8 cellular contexts compared by ENCODE assay signal in genomic region chr1:202009326-202010031, GRCh38. TPM values are rescaled to one million over a fixed set of nuclear protein-coding genes. Genes with fewer than 3 reads are reported as not detected.
DNase-seq lines count a peak whose midpoint lies in the region; ATAC-seq, FAIRE-seq and TF ChIP-seq lines count a peak whose summit lies in the region.

No MANE protein-coding gene starts in this region.

- H3K9ac ChIP-seq in H1 (replicated peaks in 1 of 4; ENCODE audit: extremely low read depth in 1 of 4, low read depth in 3 of 4, low read length in 3 of 4), result peak overlapping the region in 2 of 4 experiments; percentile 66 to 70; a peak in 4 of 7 replicates

- TF ChIP-seq CTCF in GM10248 (IDR thresholded peaks at IDR 0.05; ENCODE audit: control extremely low read depth, extremely low read depth, low read depth, missing control alignments) (peak; percentile 91), H1 (IDR thresholded peaks at IDR 0.05; ENCODE audit: control extremely low read depth in 1 of 3, insufficient read depth in 1 of 3, low read depth in 1 of 3, low read length in 3 of 3) (peak in 2 of 3 experiments; percentile 73 to 82; a peak in 3 of 4 replicates)

- 22% methylated on average over 11 of the region's 11 CpGs; no CpG with 5 or more reads in 1 of the 2 experiments for WGBS in H1 (ENCODE audit: extremely low coverage in 1 of 2, insufficient coverage in 1 of 2, insufficient read length in 1 of 2, insufficient replicate concordance in 2 of 2, low coverage in 1 of 2, low lambda C conversion rate in 2 of 2, missing lambda C conversion rate in 1 of 2), 2 experiments

- peak; percentile 51 for ATAC-seq in HG03354 (IDR thresholded peaks at IDR 0.05; ENCODE audit: poor library complexity, severe bottlenecking, unreplicated experiment)
- peak; percentile 74 for ATAC-seq in memory B cell (ENCODE audit: low read depth)

- peaks cover 2 to 3% of the 10 kb centered on the region in 2 experiments for H4K20me1 ChIP-seq in H1 (replicated peaks in 1 of 2; ENCODE audit: control insufficient read depth in 1 of 2, insufficient read depth in 2 of 2, low read length in 2 of 2)

- H3K27ac Mint-ChIP-seq in activated CD4-positive, alpha-beta memory T cell treated with anti-CD3 and anti-CD28 coated beads for 36 hours, result no peak overlapping the region
- H3K27ac Mint-ChIP-seq in memory B cell, result no peak overlapping the region

- H3K4me1 Mint-ChIP-seq in activated CD4-positive, alpha-beta memory T cell treated with anti-CD3 and anti-CD28 coated beads for 36 hours (ENCODE audit: low read depth), result no peaks in the 10 kb centered on the region
- H3K4me1 Mint-ChIP-seq in memory B cell, result peaks cover 2% of the 10 kb centered on the region

- TF ChIP-seq EP300 in H1 (IDR thresholded peaks at IDR 0.05; ENCODE audit: borderline replicate concordance in 1 of 2, low read depth in 2 of 2, low read length in 2 of 2), result no peak

- peak; percentile 80 to 90 for TF ChIP-seq RAD21 in H1 (IDR thresholded peaks at IDR 0.05 in 1 of 2, conservative IDR thresholded peaks at IDR 0.05 in 1 of 2; ENCODE audit: low read depth in 2 of 2, low read length in 2 of 2)

- DNase-seq in GM10248 (ENCODE audit: extremely low spot score), result peak; percentile 80
- DNase-seq in NCI-H526 treated with DMSO at 0.1 percent for 48 hours (lab: John Stamatoyannopoulos, UW), result peak; percentile 86
- DNase-seq in activated CD4-positive, alpha-beta memory T cell treated with anti-CD3 and anti-CD28 coated beads for 36 hours, result peak; percentile 68
- peak; percentile 38 to 87 for DNase-seq in H1 (ENCODE audit: low read depth in 1 of 2, low spot score in 2 of 2)
- peak; percentile 55 to 70 for DNase-seq in memory B cell (ENCODE audit: low spot score in 2 of 2)
- DNase-seq in stimulated activated CD8-positive, alpha-beta memory T cell treated with anti-CD3 and anti-CD28 coated beads, Interleukin-15, amount 100 ng/mL, for 1 hour (ENCODE audit: low read depth), result peak; percentile 39
- DNase-seq in GF-D8 (lab: John Stamatoyannopoulos, UW), result no peak

- CTCF ChIA-PET in GM10248 (lab: Yijun Ruan, JAX) (interaction anchor here (0.8 to 9.0 kb wide), 20 partner anchors 8 to 269 kb away, joined by 3 to 78 read pairs (median 6); partner anchors contain the start of gene GPR37L1), H1 (lab: Charles Lee; ENCODE audit: partially characterized antibody) (interaction anchor here (0.6 to 27.9 kb wide), 26 partner anchors 9 to 146 kb away, joined by 3 to 1014 read pairs (median 5); partner anchors contain the start of gene GPR37L1)
- CTCF ChIA-PET in activated CD4-positive, alpha-beta memory T cell treated with anti-CD3 and anti-CD28 coated beads for 36 hours (lab: Charles Lee), result interaction anchor here (0.8 to 2.6 kb wide), 8 partner anchors 9 to 134 kb away, joined by 3 to 16 read pairs (median 6); no protein-coding TSS in a partner anchor

- no peak overlapping the region for H3K14ac ChIP-seq in H1 (ENCODE audit: insufficient read length)

- H3K27ac ChIP-seq in H1 (ENCODE audit: low read depth, low read length), result peak overlapping the region; percentile 78

- H2BK20ac ChIP-seq in H1 (ENCODE audit: low read length), result peak overlapping the region; percentile 73

- intact Hi-C loops in activated CD4-positive, alpha-beta memory T cell treated with anti-CD3 and anti-CD28 coated beads for 36 hours (cut with micrococcal nuclease), result loop anchor here (2.0 kb wide), 2 partner anchors 109 to 125 kb away; no protein-coding TSS in a partner anchor

- H4K8ac ChIP-seq in H1 (ENCODE audit: extremely low read depth, insufficient read depth, low read length), result no peak overlapping the region

- H3K27me3 ChIP-seq in H1 (replicated peaks in 1 of 4; ENCODE audit: control insufficient read depth in 3 of 4, extremely low read depth in 1 of 4, insufficient read depth in 3 of 4, low read length in 3 of 4), result no peaks in the 10 kb centered on the region

- no peaks in the 10 kb centered on the region for H3K9me3 ChIP-seq in H1 (ENCODE audit: insufficient read depth in 2 of 2, low read depth in 1 of 2, low read length in 1 of 2)

- H4K5ac ChIP-seq in H1 (ENCODE audit: insufficient read length, low read depth, low read length), result peak overlapping the region; percentile 67

- peaks cover 0 to 13% of the 10 kb centered on the region in 2 experiments; a peak in 1 of 4 replicates for H3K79me2 ChIP-seq in H1 (ENCODE audit: control insufficient read depth in 1 of 2, insufficient read depth in 2 of 2, low read length in 2 of 2)

- H3K4ac ChIP-seq in H1 (replicated peaks; ENCODE audit: insufficient read length, low read depth, low read length), result no peak overlapping the region

- no peak overlapping the region for H3K56ac ChIP-seq in H1 (replicated peaks; ENCODE audit: insufficient read length, low read depth, low read length)

- H2BK120ac ChIP-seq in H1 (replicated peaks; ENCODE audit: low read depth, low read length), result peak overlapping the region; percentile 81

- 0 out of 2 replicates have a peak overlapping the region, but pooled peaks have one; percentile 9 for H2AK5ac ChIP-seq in H1 (ENCODE audit: low read depth, low read length)

- peak overlapping the region; percentile 29 for H4K91ac ChIP-seq in H1 (replicated peaks; ENCODE audit: insufficient read length, low read length)

- peaks cover 9% of the 10 kb centered on the region for H3K23me2 ChIP-seq in H1 (ENCODE audit: low read depth, low read length)

- peak overlapping the region; percentile 76; the same call in 1 of the 2 replicates for H2BK15ac ChIP-seq in H1 (ENCODE audit: low read length)

- peaks cover 12 to 39% (median 31%) of the 10 kb centered on the region in 4 experiments for H3K4me1 ChIP-seq in H1 (replicated peaks in 1 of 4; ENCODE audit: control insufficient read depth in 3 of 4, insufficient read depth in 4 of 4, low read length in 3 of 4)

- peak overlapping the region; percentile 97 for H3K18ac ChIP-seq in H1 (ENCODE audit: extremely low read depth, low read length)

- no peaks in the 10 kb centered on the region for H3K27me3 Mint-ChIP-seq in activated CD4-positive, alpha-beta memory T cell treated with anti-CD3 and anti-CD28 coated beads for 36 hours
- H3K27me3 Mint-ChIP-seq in memory B cell, result no peaks in the 10 kb centered on the region

- H3K4me2 ChIP-seq in H1 (ENCODE audit: insufficient read depth in 1 of 2, low read depth in 2 of 2, low read length in 2 of 2), result peak overlapping the region; percentile 71 to 88

- peak overlapping the region; percentile 63; the same call in 1 of the 2 replicates for H2BK12ac ChIP-seq in H1 (ENCODE audit: low read depth, low read length)

- no peaks in the 10 kb centered on the region for H3K9me3 Mint-ChIP-seq in activated CD4-positive, alpha-beta memory T cell treated with anti-CD3 and anti-CD28 coated beads for 36 hours
- H3K9me3 Mint-ChIP-seq in memory B cell, result no peaks in the 10 kb centered on the region

- H2BK5ac ChIP-seq in H1 (ENCODE audit: low read depth, low read length), result peak overlapping the region; percentile 74; the same call in 1 of the 2 replicates

- H3K4me3 Mint-ChIP-seq in activated CD4-positive, alpha-beta memory T cell treated with anti-CD3 and anti-CD28 coated beads for 36 hours, result no peak overlapping the region
- no peak overlapping the region for H3K4me3 Mint-ChIP-seq in memory B cell

- H3K36me3 Mint-ChIP-seq in activated CD4-positive, alpha-beta memory T cell treated with anti-CD3 and anti-CD28 coated beads for 36 hours, result peaks cover 2% of the 10 kb centered on the region
- H3K36me3 Mint-ChIP-seq in memory B cell, result peaks cover 16% of the 10 kb centered on the region

- POLR2A ChIA-PET in GM10248 (lab: Yijun Ruan, JAX) (no interaction called here), H1 (lab: Charles Lee; ENCODE audit: partially characterized antibody) (interaction anchor here (0.6 to 7.5 kb wide), 32 partner anchors 8 to 154 kb away, joined by 3 to 98 read pairs (median 10); partner anchors contain the start of genes GPR37L1, LMOD1 and RNPEP)
- POLR2A ChIA-PET in activated CD4-positive, alpha-beta memory T cell treated with anti-CD3 and anti-CD28 coated beads for 36 hours (lab: Charles Lee), result no interaction called here

- H3K36me3 ChIP-seq in H1 (ENCODE audit: control insufficient read depth in 2 of 4, insufficient read depth in 4 of 4, low read length in 3 of 4), result peaks cover 9 to 34% (median 17%) of the 10 kb centered on the region in 4 experiments; a peak in 7 of 8 replicates

- peaks cover 5% of the 10 kb centered on the region for H3K79me1 ChIP-seq in H1 (ENCODE audit: low read depth, low read length)

- H3K23ac ChIP-seq in H1 (ENCODE audit: insufficient read length), result no peak overlapping the region

- H3K4me3 ChIP-seq in H1 (ENCODE audit: extremely low read depth in 1 of 4, insufficient read depth in 2 of 4, low read depth in 3 of 4, low read length in 4 of 4), result peak overlapping the region in 3 of 4 experiments; percentile 17 to 72 (median 30); a peak in 6 of 8 replicates

- H2AFZ ChIP-seq in H1 (ENCODE audit: low read length), result no peak overlapping the region

- no peak for TF ChIP-seq POLR2A in H1 (IDR thresholded peaks at IDR 0.05; ENCODE audit: control extremely low read depth in 1 of 2, low read depth in 2 of 2, low read length in 2 of 2)

- FAIRE-seq in H1 (lab: Jason Lieb, UNC), result peak; percentile 50

RNA-seq across cellular contexts. Expression of gene ELF3, which starts 0.9 kb away (rescaled TPM):
- under 1 TPM; 0.12 to 0.46 TPM for total RNA-seq in activated CD4-positive, alpha-beta memory T cell treated with anti-CD3 and anti-CD28 coated beads for 36 hours
- total RNA-seq in H1 (2021; fragmentation: NEBNext Ultra II Directional; extraction: Animal tissue kit (Norgen Biotek cat#: 25700)), result 15.6 and 17.3 TPM in 2 replicates
- 25.0 and 32.0 TPM in 2 replicates for polyA plus RNA-seq in H1 (2011; rRNA removed)
- 28.5 TPM for polyA plus RNA-seq in H1 (2011; cell fraction: cytosol; rRNA removed)
- polyA plus RNA-seq in H1 (2011; cell fraction: nucleus; rRNA removed), result 67.2 TPM
- polyA plus RNA-seq in H1 (2012, experiment 1 of 2), result 19.0 to 24.5 TPM (median 23.7 TPM) in 4 replicates
- 23.1 TPM for polyA plus RNA-seq in H1 (2012, experiment 2 of 2)
- 3.6 TPM for polyA plus RNA-seq in H1 (2013, experiment 1 of 2)
- polyA plus RNA-seq in H1 (2013, experiment 2 of 2), result 3.4 TPM
- polyA minus RNA-seq in H1 (2011; rRNA and poly(A)+ RNA removed), result 34.1 and 39.4 TPM in 2 replicates
- polyA minus RNA-seq in H1 (2011; cell fraction: cytosol; rRNA and poly(A)+ RNA removed), result 26.3 TPM
- polyA minus RNA-seq in H1 (2011; cell fraction: nucleus; rRNA and poly(A)+ RNA removed), result 37.4 TPM

RNA-seq across cellular contexts. Expression of gene RNPEP, which starts 27.0 kb away (rescaled TPM):
- total RNA-seq in activated CD4-positive, alpha-beta memory T cell treated with anti-CD3 and anti-CD28 coated beads for 36 hours, result 10 to 100 TPM; 48.3 to 50.1 TPM
- total RNA-seq in H1 (2021; fragmentation: NEBNext Ultra II Directional; extraction: Animal tissue kit (Norgen Biotek cat#: 25700)), result 45.2 and 51.1 TPM in 2 replicates
- polyA plus RNA-seq in H1 (2011; rRNA removed), result 34.1 and 47.0 TPM in 2 replicates
- 35.4 TPM for polyA plus RNA-seq in H1 (2011; cell fraction: cytosol; rRNA removed)
- 55.7 TPM for polyA plus RNA-seq in H1 (2011; cell fraction: nucleus; rRNA removed)
- 45.9 to 70.9 TPM (median 49.9 TPM) in 4 replicates for polyA plus RNA-seq in H1 (2012, experiment 1 of 2)
- 63.1 TPM for polyA plus RNA-seq in H1 (2012, experiment 2 of 2)
- polyA plus RNA-seq in H1 (2013, experiment 1 of 2), result 32.3 TPM
- polyA plus RNA-seq in H1 (2013, experiment 2 of 2), result 33.6 TPM
- polyA minus RNA-seq in H1 (2011; rRNA and poly(A)+ RNA removed), result 40.7 and 45.9 TPM in 2 replicates
- 23.0 TPM for polyA minus RNA-seq in H1 (2011; cell fraction: cytosol; rRNA and poly(A)+ RNA removed)
- polyA minus RNA-seq in H1 (2011; cell fraction: nucleus; rRNA and poly(A)+ RNA removed), result 17.4 TPM

RNA-seq across cellular contexts. Expression of gene TIMM17A, which starts 54.2 kb away (rescaled TPM):
- 10 to 100 TPM; 66.5 to 67.2 TPM for total RNA-seq in activated CD4-positive, alpha-beta memory T cell treated with anti-CD3 and anti-CD28 coated beads for 36 hours
- total RNA-seq in H1 (2021; fragmentation: NEBNext Ultra II Directional; extraction: Animal tissue kit (Norgen Biotek cat#: 25700)), result 54.3 and 57.1 TPM in 2 replicates
- 15.9 and 30.3 TPM in 2 replicates for polyA plus RNA-seq in H1 (2011; rRNA removed)
- 35.4 TPM for polyA plus RNA-seq in H1 (2011; cell fraction: cytosol; rRNA removed)
- 14.3 TPM for polyA plus RNA-seq in H1 (2011; cell fraction: nucleus; rRNA removed)
- 37.6 to 47.3 TPM (median 42.5 TPM) in 4 replicates for polyA plus RNA-seq in H1 (2012, experiment 1 of 2)
- polyA plus RNA-seq in H1 (2012, experiment 2 of 2), result 7.9 TPM
- 30.7 TPM for polyA plus RNA-seq in H1 (2013, experiment 1 of 2)
- 32.7 TPM for polyA plus RNA-seq in H1 (2013, experiment 2 of 2)
- polyA minus RNA-seq in H1 (2011; rRNA and poly(A)+ RNA removed), result 19.5 and 29.5 TPM in 2 replicates
- 11.4 TPM for polyA minus RNA-seq in H1 (2011; cell fraction: cytosol; rRNA and poly(A)+ RNA removed)
- 17.0 TPM for polyA minus RNA-seq in H1 (2011; cell fraction: nucleus; rRNA and poly(A)+ RNA removed)

Comparison
In these comparisons a context has a peak if more than half of its experiments do, and no peak if none do; other contexts are left out.
1. RNA of gene ELF3, which starts 0.9 kb away (total RNA-seq): 15.6 to 17.3 TPM in H1; 0.12 to 0.46 TPM in activated CD4-positive, alpha-beta memory T cell treated with anti-CD3 and anti-CD28 coated beads for 36 hours; every median in the first group is over 10 times any median in the second.